11 cellular contexts compared by ENCODE assay signal in the genomic region with DNA sequence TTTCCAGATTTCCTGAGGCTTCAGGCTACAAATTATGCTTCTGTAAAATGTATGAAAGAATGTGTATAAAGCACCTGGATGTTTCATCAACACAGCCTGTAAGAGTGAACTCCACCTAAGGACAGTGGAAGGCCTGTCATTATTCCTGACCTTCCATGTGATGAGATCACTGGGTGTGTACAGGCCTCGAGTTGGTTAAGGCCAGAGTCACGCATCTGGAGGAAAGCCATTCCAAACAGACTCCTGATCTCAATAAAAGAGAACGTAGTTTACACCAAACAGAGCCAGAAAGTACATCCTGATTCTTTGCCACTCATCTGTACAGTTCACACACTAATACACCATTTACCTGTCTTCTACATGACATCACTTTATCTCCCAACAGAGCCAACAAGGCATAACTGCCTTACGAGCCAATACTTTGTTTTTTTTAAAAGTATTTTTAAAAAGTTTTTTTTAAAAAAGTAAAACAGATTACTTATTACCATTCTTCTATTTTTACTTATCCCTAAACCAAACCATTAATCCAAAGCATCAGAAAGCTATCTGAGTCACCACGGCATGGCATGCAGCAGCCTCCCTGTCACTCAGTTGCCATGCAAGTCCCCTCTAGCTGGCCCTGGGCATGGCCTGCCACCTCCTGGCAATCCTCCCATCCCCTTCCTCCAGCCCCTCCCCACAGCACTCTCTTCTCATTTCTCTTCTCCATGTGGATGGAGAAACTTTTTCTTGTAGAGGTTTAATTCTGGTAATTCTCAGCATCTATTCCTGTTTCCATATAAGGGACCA.
DNase-seq lines count a peak whose midpoint lies in the region; ATAC-seq and TF ChIP-seq lines count a peak whose summit lies in the region.
"Had no signal": no experiment of that assay in that cellular context is flagged by ENCODE, and none has a peak within 500 bp of the region (broad histone marks: within the 10 kb centered on the region; RNA-seq: fewer than 3 reads in every experiment).

No MANE protein-coding gene starts in this region.

- BruUV-seq in PC-3 (replicated peaks; lab: Mats Ljungman, UMichigan) = TSS peak; percentile 44

- H3K9me3 ChIP-seq in PC-3 (ENCODE audit: low read length) (no peaks in the 10 kb centered on the region), mucosa of rectum (ENCODE audit: control insufficient read depth in 2 of 2, low read length in 2 of 2) (no peaks in the 10 kb centered on the region)

- H3K4me1 ChIP-seq in PC-3 (ENCODE audit: insufficient read depth, low read length) (peaks cover 75% of the 10 kb centered on the region), mucosa of rectum (ENCODE audit: control insufficient read depth in 2 of 2, insufficient read depth in 2 of 2, low read length in 2 of 2) (peaks cover 4 to 25% of the 10 kb centered on the region in 2 donors)

- H3K9me2 ChIP-seq in PC-3 (replicated peaks; ENCODE audit: low read length) = no peaks in the 10 kb centered on the region

- CTCF ChIA-PET in PC-3 (lab: Charles Lee) = interaction anchor here (0.6 kb wide), 1 partner anchor 284 kb away, joined by 3 read pairs; no protein-coding TSS in a partner anchor

- intact Hi-C loops in PC-3 (cut with micrococcal nuclease) = no loop called here

- H3K4me3 ChIP-seq in AG09309 (ENCODE audit: control insufficient read depth, low read depth, low read length) (no peak overlapping the region), PC-3 (ENCODE audit: low read length) (no peak overlapping the region; the same call in 1 of the 2 replicates), mucosa of rectum (ENCODE audit: low read length in 2 of 2) (no peak overlapping the region)

- TF ChIP-seq CTCF in AG09309 (IDR thresholded peaks at IDR 0.05; ENCODE audit: control insufficient read depth, insufficient read depth, low read depth, low read length, missing control alignments) (no peak), PC-3 (conservative IDR thresholded peaks at IDR 0.05; ENCODE audit: low read depth, low read length) (no peak)

- H3K27me3 ChIP-seq in PC-3 (ENCODE audit: low read length) (no peaks in the 10 kb centered on the region), mucosa of rectum (ENCODE audit: control insufficient read depth in 2 of 2, insufficient read depth in 2 of 2, low read length in 2 of 2) (no peaks in the 10 kb centered on the region)

- ATAC-seq in PC-3 (peak; percentile 68), esophagus mucosa (peak; percentile 87), GM19328 (IDR thresholded peaks at IDR 0.05; ENCODE audit: unreplicated experiment) (no peak)

- no peak overlapping the region for H2AFZ ChIP-seq in PC-3 (ENCODE audit: low read length)

- DNase-seq in AG09309 (ENCODE audit: low read depth) (peak; percentile 40), PC-3 (peak; percentile 94), NCI-H146 treated with DMSO at 0.1 percent for 48 hours (lab: John Stamatoyannopoulos, UW; ENCODE audit: unreplicated experiment) (no peak), NOMO-1 treated with DMSO at 0.1 percent for 48 hours (lab: John Stamatoyannopoulos, UW; ENCODE audit: unreplicated experiment) (no peak)
- DNase-seq in activated effector memory CD4-positive, alpha-beta T cell treated with Interleukin-2 at 50 U/mL for 16 hours = no peak
- DNase-seq: activated CD8-positive, alpha-beta memory T cell treated with anti-CD3 and anti-CD28 coated beads, Interleukin-2, amount 50 U/mL, for 48 hours; CD4-positive, alpha-beta T cell; NCI-H2227 treated with DMSO at 0.1 percent for 48 hours had no signal

- H3K9ac ChIP-seq in PC-3 (ENCODE audit: low read length) = peak overlapping the region; percentile 81
- H3K9ac ChIP-seq in mucosa of rectum (ENCODE audit: low read depth in 1 of 2, low read length in 2 of 2) = peak overlapping the region in 1 of 2 donors; percentile 32

- H4K20me1 ChIP-seq in PC-3 (ENCODE audit: low read length) = no peaks in the 10 kb centered on the region

- POLR2A ChIA-PET in PC-3 (lab: Charles Lee; ENCODE audit: unreplicated experiment) = interaction anchor here (0.5 to 0.7 kb wide), 3 partner anchors 10 to 373 kb away, joined by 4 to 21 read pairs (median 6); a partner anchor contains a TSS

- peaks cover 12% of the 10 kb centered on the region for H3F3A ChIP-seq in PC-3 (ENCODE audit: low read length, unreplicated experiment)

- peaks cover 27% of the 10 kb centered on the region for H3K36me3 ChIP-seq in PC-3 (ENCODE audit: low read depth, low read length)
- H3K36me3 ChIP-seq in mucosa of rectum (ENCODE audit: control insufficient read depth in 2 of 2, insufficient read depth in 2 of 2, low read length in 2 of 2) = peaks cover 25 to 47% of the 10 kb centered on the region in 2 donors

- H3K79me2 ChIP-seq in PC-3 (ENCODE audit: low read length) = no peaks in the 10 kb centered on the region; the same call in 1 of the 2 replicates

- peak overlapping the region; percentile 66 for H3K4me2 ChIP-seq in PC-3 (ENCODE audit: low read length)

- H3K27ac ChIP-seq in PC-3 (ENCODE audit: low read length) (peak overlapping the region; percentile 95), mucosa of rectum (ENCODE audit: low read depth in 2 of 2, low read length in 2 of 2) (peak overlapping the region; percentile 26 to 77)

Comparison
In these comparisons a context has a peak if more than half of its experiments do, and no peak if none do; other contexts are left out.
1. DNase-seq: peak in AG09309 (single experiment) and PC-3 (single experiment); none in NCI-H146 treated with DMSO at 0.1 percent for 48 hours (single experiment), activated effector memory CD4-positive, alpha-beta T cell treated with Interleukin-2 at 50 U/mL for 16 hours (single experiment) and NOMO-1 treated with DMSO at 0.1 percent for 48 hours (single experiment).